In genomic region chr11:67441731-67442401, GRCh38 we compare ENCODE assay signal across 8 cellular contexts. TPM values are rescaled to one million over a fixed set of nuclear protein-coding genes. Genes with fewer than 3 reads are reported as not detected.
DNase-seq lines count a peak whose midpoint lies in the region; ATAC-seq and TF ChIP-seq lines count a peak whose summit lies in the region.
"Had no signal": no experiment of that assay in that cellular context is flagged by ENCODE, and none has a peak within 500 bp of the region (broad histone marks: within the 10 kb centered on the region; RNA-seq: fewer than 3 reads in every experiment).

No MANE protein-coding gene starts in this region.

- no peaks in the 10 kb centered on the region for H3K36me3 Mint-ChIP-seq in progenitor cell of endocrine pancreas (ENCODE audit: insufficient read depth)

- POLR2A ChIA-PET in HEK293T (lab: Yijun Ruan, JAX): interaction anchor here (0.7 to 1.5 kb wide), 4 partner anchors 13 to 41 kb away, joined by 3 to 7 read pairs (median 4); partner anchors contain the start of genes AIP and RPS6KB2

- H3K4me1 Mint-ChIP-seq in progenitor cell of endocrine pancreas (ENCODE audit: low read depth): peaks cover 5% of the 10 kb centered on the region

- peak; percentile 46 for DNase-seq in RPMI8226
- no peak for DNase-seq in progenitor cell of endocrine pancreas (ENCODE audit: low spot score, unreplicated experiment)
- DNase-seq in erythroblast (lab: John Stamatoyannopoulos, UW): no peak
- DNase-seq in HEK293T (ENCODE audit: extremely low spot score): no peak
- DNase-seq: NCI-H446 had no signal

- H3K9me3 Mint-ChIP-seq in progenitor cell of endocrine pancreas (ENCODE audit: low read depth): no peaks in the 10 kb centered on the region

- H3K9ac ChIP-seq in endocrine pancreas (ENCODE audit: control insufficient read depth, insufficient read depth, low read length): peak overlapping the region; percentile 8

- TF ChIP-seq POLR2A in GM15510 (IDR thresholded peaks at IDR 0.05; ENCODE audit: borderline replicate concordance, extremely low read depth, insufficient read length) (peak; percentile 6), erythroblast (IDR thresholded peaks at IDR 0.05; ENCODE audit: low read length) (no peak)

- H3K4me3 Mint-ChIP-seq in progenitor cell of endocrine pancreas (ENCODE audit: low read depth): peak overlapping the region; percentile 85

- H3K36me3 ChIP-seq in endocrine pancreas (ENCODE audit: control insufficient read depth, insufficient read depth, low read length): no peaks in the 10 kb centered on the region

- TF ChIP-seq CTCF in progenitor cell of endocrine pancreas (IDR thresholded peaks at IDR 0.05; ENCODE audit: unreplicated experiment): no peak

- H3K4me1 ChIP-seq in endocrine pancreas (ENCODE audit: control insufficient read depth, insufficient read depth, low read length): no peaks in the 10 kb centered on the region

- H3K27me3 Mint-ChIP-seq in progenitor cell of endocrine pancreas: no peaks in the 10 kb centered on the region

- no peak for ATAC-seq in GM21529 (IDR thresholded peaks at IDR 0.05; ENCODE audit: unreplicated experiment)

- H3K9me3 ChIP-seq in endocrine pancreas (ENCODE audit: control insufficient read depth, low read length): no peaks in the 10 kb centered on the region

- H3K27ac Mint-ChIP-seq in progenitor cell of endocrine pancreas: no peak overlapping the region

- no peaks in the 10 kb centered on the region for H3K27me3 ChIP-seq in endocrine pancreas (ENCODE audit: control insufficient read depth, insufficient read depth, low read length)

- no peak overlapping the region for H3K4me3 ChIP-seq in endocrine pancreas (ENCODE audit: control insufficient read depth, insufficient read depth, low read length)

- CTCF ChIA-PET in HEK293T (lab: Yijun Ruan, JAX): no interaction called here

TF ChIP-seq in HEK293T, 16 proteins besides CTCF, POLR2A, EP300 and RAD21:
- TF ChIP-seq FOXK2 (IDR thresholded peaks at IDR 0.05) (no peak), SP1 (IDR thresholded peaks at IDR 0.05) (no peak), SUZ12 (IDR thresholded peaks at IDR 0.05) (no peak), L3MBTL2 (conservative IDR thresholded peaks at IDR 0.05) (no peak), TARDBP (IDR thresholded peaks at IDR 0.05) (no peak), BHLHE40 (IDR thresholded peaks at IDR 0.05; ENCODE audit: borderline replicate concordance) (no peak)

RNA-seq across cellular contexts. Expression of gene CORO1B, which starts 1.4 kb away (rescaled TPM):
- 86.7 and 90.5 TPM in 2 replicates for total RNA-seq in progenitor cell of endocrine pancreas

RNA-seq across cellular contexts. Expression of gene PTPRCAP, which starts 4.4 kb away (rescaled TPM):
- 0.73 and 2.3 TPM in 2 replicates for total RNA-seq in progenitor cell of endocrine pancreas

RNA-seq across cellular contexts. Expression of gene GPR152, which starts 10.7 kb away (rescaled TPM):
- total RNA-seq in progenitor cell of endocrine pancreas: not detected in 2 replicates

RNA-seq across cellular contexts. Expression of gene CABP4, which starts 13.3 kb away (rescaled TPM):
- 0.18 TPM in 1 of 2 replicates, not detected in the other for total RNA-seq in progenitor cell of endocrine pancreas

RNA-seq across cellular contexts. Expression of gene RPS6KB2, which starts 13.6 kb away (rescaled TPM):
- total RNA-seq in progenitor cell of endocrine pancreas: 51.7 and 53.8 TPM in 2 replicates
